Comparison of ENCODE assay signal across 7 cellular contexts in genomic region chr6:98833101-98834059, GRCh38. TPM values are rescaled to one million over a fixed set of nuclear protein-coding genes. Genes with fewer than 3 reads are reported as not detected.
A peak's percentile ranks its signal among the peaks of the same experiment; 100 is the strongest.
DNase-seq lines count a peak whose midpoint lies in the region; FAIRE-seq lines count a peak whose summit lies in the region.

No MANE protein-coding gene starts in this region.

- no peak overlapping the region for H4K8ac ChIP-seq in mesenchymal stem cell (ENCODE audit: low read length)

- H2BK120ac ChIP-seq in mesenchymal stem cell (ENCODE audit: low read depth, low read length) = no peak overlapping the region

- no peak overlapping the region for H2AK5ac ChIP-seq in mesenchymal stem cell (ENCODE audit: low read length, severe bottlenecking)

- WGBS in mesenchymal stem cell = 1% methylated on average over 65 of the region's 66 CpGs
- WGBS in thymus = 1% methylated on average over 66 of the region's 66 CpGs
- WGBS in small intestine, 3 donors = 0 to 3% (median 1%) methylated on average over 66 of the region's 66 CpGs

- no peak overlapping the region for H2BK5ac ChIP-seq in mesenchymal stem cell (ENCODE audit: low read depth, low read length, poor library complexity, severe bottlenecking)

- H3K9ac ChIP-seq in ES-I3 (ENCODE audit: low read depth, low read length) (peak overlapping the region; percentile 43; the same call in 1 of the 2 replicates), mesenchymal stem cell (ENCODE audit: low read length) (peak overlapping the region; percentile 51)

- H2BK15ac ChIP-seq in mesenchymal stem cell (ENCODE audit: low read depth, poor library complexity, severe bottlenecking) = no peak overlapping the region

- H3K4me2 ChIP-seq in mesenchymal stem cell (ENCODE audit: low read length, poor library complexity, severe bottlenecking) = peak overlapping the region; percentile 97

- no peak overlapping the region for H4K91ac ChIP-seq in mesenchymal stem cell (ENCODE audit: low read length)

- H3K23ac ChIP-seq in mesenchymal stem cell (ENCODE audit: low read length in 2 of 2) = no peak overlapping the region

- peak overlapping the region; percentile 71 for H3K4me3 ChIP-seq in effector memory CD4-positive, alpha-beta T cell (ENCODE audit: insufficient read depth, low read depth, low read length, poor library complexity, severe bottlenecking)
- peak overlapping the region; percentile 37 to 75 for H3K4me3 ChIP-seq in mesenchymal stem cell (ENCODE audit: insufficient read depth in 1 of 2, low read depth in 1 of 2, low read length in 2 of 2)
- peak overlapping the region; percentile 56 for H3K4me3 ChIP-seq in thymus (ENCODE audit: low read length)
- H3K4me3 ChIP-seq in small intestine (ENCODE audit: low read depth in 1 of 2, low read length in 2 of 2) = peak overlapping the region in 1 of 2 donors; percentile 61

- no peak for FAIRE-seq in small intestine (lab: Jason Lieb, UNC)

- H3K36me3 ChIP-seq in ES-I3 (ENCODE audit: insufficient read depth, low read length) = no peaks in the 10 kb centered on the region
- no peaks in the 10 kb centered on the region for H3K36me3 ChIP-seq in effector memory CD4-positive, alpha-beta T cell (ENCODE audit: control insufficient read depth, insufficient read depth, low read length)
- H3K36me3 ChIP-seq in mesenchymal stem cell (ENCODE audit: control insufficient read depth in 1 of 2, insufficient read depth in 2 of 2, low read depth in 1 of 2, low read length in 2 of 2) = no peaks in the 10 kb centered on the region
- H3K36me3 ChIP-seq in thymus (ENCODE audit: control insufficient read depth, insufficient read depth) = no peaks in the 10 kb centered on the region
- no peaks in the 10 kb centered on the region for H3K36me3 ChIP-seq in small intestine (ENCODE audit: control insufficient read depth in 2 of 2, insufficient read depth in 2 of 2, low read length in 2 of 2)

- no peak overlapping the region for H2AFZ ChIP-seq in mesenchymal stem cell (ENCODE audit: low read depth, low read length)

- no peaks in the 10 kb centered on the region for H3K79me1 ChIP-seq in mesenchymal stem cell (replicated peaks; ENCODE audit: low read length, poor library complexity, severe bottlenecking)

- peak; percentile 46 for DNase-seq in HT1080 (ENCODE audit: low read depth)
- peak; percentile 10 for DNase-seq in SK-MEL-5 (ENCODE audit: low read depth, low spot score)
- DNase-seq in effector memory CD4-positive, alpha-beta T cell = no peak
- peak; percentile 52 for DNase-seq in mesenchymal stem cell
- no peak for DNase-seq in small intestine

- no peaks in the 10 kb centered on the region for H3K9me3 ChIP-seq in ES-I3 (ENCODE audit: control insufficient read depth, insufficient read depth, low read length)
- no peaks in the 10 kb centered on the region for H3K9me3 ChIP-seq in effector memory CD4-positive, alpha-beta T cell (ENCODE audit: control insufficient read depth, low read length)
- H3K9me3 ChIP-seq in mesenchymal stem cell (ENCODE audit: control insufficient read depth, low read length) = no peaks in the 10 kb centered on the region
- peaks cover 1% of the 10 kb centered on the region for H3K9me3 ChIP-seq in thymus (ENCODE audit: control insufficient read depth)
- no peaks in the 10 kb centered on the region for H3K9me3 ChIP-seq in small intestine (ENCODE audit: control insufficient read depth, low read depth)

- H3K27me3 ChIP-seq in effector memory CD4-positive, alpha-beta T cell (replicated peaks; ENCODE audit: control insufficient read depth, insufficient read depth, low read length, poor library complexity, severe bottlenecking) = peaks cover 80% of the 10 kb centered on the region
- peaks cover 82 to 85% of the 10 kb centered on the region in 2 experiments for H3K27me3 ChIP-seq in mesenchymal stem cell (ENCODE audit: control insufficient read depth in 1 of 2, insufficient read depth in 1 of 2, low read length in 2 of 2)
- H3K27me3 ChIP-seq in thymus (ENCODE audit: control insufficient read depth, insufficient read depth) = peaks cover 83% of the 10 kb centered on the region
- peaks cover 15 to 52% of the 10 kb centered on the region in 2 donors for H3K27me3 ChIP-seq in small intestine (ENCODE audit: control insufficient read depth in 2 of 2, insufficient read depth in 2 of 2, low read length in 2 of 2)

- peak overlapping the region in 1 of 2 experiments; percentile 20 for H3K14ac ChIP-seq in mesenchymal stem cell (ENCODE audit: low read length in 2 of 2)

- H3K4me1 ChIP-seq in ES-I3 (ENCODE audit: insufficient read depth, low read length) = peaks cover 4% of the 10 kb centered on the region
- H3K4me1 ChIP-seq in effector memory CD4-positive, alpha-beta T cell (ENCODE audit: control insufficient read depth, insufficient read depth, low read length, poor library complexity, severe bottlenecking) = peaks cover 39% of the 10 kb centered on the region
- H3K4me1 ChIP-seq in mesenchymal stem cell (ENCODE audit: control insufficient read depth, insufficient read depth, low read depth, low read length) = peaks cover 46% of the 10 kb centered on the region
- H3K4me1 ChIP-seq in thymus (ENCODE audit: control insufficient read depth, insufficient read depth, low read length) = peaks cover 9% of the 10 kb centered on the region
- peaks cover 0 to 3% of the 10 kb centered on the region in 2 donors for H3K4me1 ChIP-seq in small intestine (ENCODE audit: control insufficient read depth in 2 of 2, insufficient read depth in 1 of 2, low read depth in 1 of 2, low read length in 1 of 2)

- H3K18ac ChIP-seq in mesenchymal stem cell (ENCODE audit: low read depth in 1 of 2, low read length in 2 of 2) = no peak overlapping the region

- no peak overlapping the region for H3K27ac ChIP-seq in effector memory CD4-positive, alpha-beta T cell (ENCODE audit: insufficient read depth, low read length, poor library complexity, severe bottlenecking)
- H3K27ac ChIP-seq in mesenchymal stem cell (ENCODE audit: low read length, poor library complexity, severe bottlenecking) = no peak overlapping the region
- no peak overlapping the region for H3K27ac ChIP-seq in thymus (ENCODE audit: low read depth)
- no peak overlapping the region for H3K27ac ChIP-seq in small intestine (ENCODE audit: low read depth in 1 of 2, low read length in 1 of 2)

- in situ Hi-C loops in SK-MEL-5 (cut with HindIII; ENCODE audit: low pct_unique_long_range_greater_than_20kb, low sequenced_read_pairs) = no loop called here

- H2BK12ac ChIP-seq in mesenchymal stem cell (ENCODE audit: low read length in 2 of 2) = no peak overlapping the region

- H3K4ac ChIP-seq in mesenchymal stem cell (ENCODE audit: low read depth in 1 of 2, low read length in 2 of 2) = no peak overlapping the region

RNA-seq across cellular contexts. Expression of gene POU3F2, which starts 1.0 kb away (rescaled TPM):
- 1.6 and 2.4 TPM in 2 replicates for total RNA-seq in HT1080 (2014; rRNA removed; shearing (Covaris generic))
- 1.6 and 1.7 TPM in 2 replicates for polyA plus RNA-seq in HT1080 (2015; cell fraction: cytosol; rRNA removed)
- 2.9 and 3.0 TPM in 2 replicates for polyA plus RNA-seq in HT1080 (2015; cell fraction: nucleus; rRNA removed)
- 6.3 and 6.9 TPM in 2 replicates for total RNA-seq in SK-MEL-5 (2014; rRNA removed; shearing (Covaris generic))
- polyA plus RNA-seq in SK-MEL-5 (2015; cell fraction: cytosol; rRNA removed) = 10.7 and 12.3 TPM in 2 replicates
- polyA plus RNA-seq in SK-MEL-5 (2015; cell fraction: nucleus; rRNA removed) = 9.0 and 14.1 TPM in 2 replicates
- polyA plus RNA-seq in mesenchymal stem cell (2013, experiment 1 of 2) = not detected
- 0.01 TPM for polyA plus RNA-seq in mesenchymal stem cell (2013, experiment 2 of 2)
- polyA plus RNA-seq in thymus = 0.02 TPM
- not detected for polyA plus RNA-seq in small intestine

Comparison
In these comparisons a context has a peak if more than half of its experiments do, and no peak if none do; other contexts are left out.
1. DNase-seq: peak in HT1080 (single experiment), SK-MEL-5 (single experiment) and mesenchymal stem cell (single experiment); none in effector memory CD4-positive, alpha-beta T cell (0 of 3) and small intestine (single experiment).